1 cellular context compared by ENCODE assay signal in the genomic region with DNA sequence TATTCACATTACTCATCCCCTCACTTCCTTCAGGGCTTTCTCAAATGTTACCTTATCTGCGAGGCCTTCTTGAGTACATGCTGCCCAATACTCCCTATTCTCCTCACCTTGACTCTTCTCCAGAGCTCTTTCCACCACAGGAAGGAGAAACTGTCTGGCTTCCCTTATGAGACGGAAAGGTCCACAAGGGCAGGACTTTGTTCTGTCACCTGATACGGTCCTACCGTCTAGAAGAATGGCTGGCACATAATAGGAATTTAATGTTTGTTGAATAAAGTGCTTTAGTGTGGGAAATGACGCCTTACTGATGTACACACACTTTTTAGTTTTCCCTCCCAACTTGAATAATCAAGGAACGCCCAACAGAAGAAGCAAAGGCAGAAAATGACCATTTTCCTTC.
TF ChIP-seq lines count a peak whose summit lies in the region.

No MANE protein-coding gene starts in this region.

TF ChIP-seq in IMR-90, 13 proteins besides CTCF, POLR2A, EP300 and RAD21:
- TF ChIP-seq NFE2L2 (IDR thresholded peaks at IDR 0.05; ENCODE audit: low read depth, low read length): no peak
- TF ChIP-seq, protein P1, sequence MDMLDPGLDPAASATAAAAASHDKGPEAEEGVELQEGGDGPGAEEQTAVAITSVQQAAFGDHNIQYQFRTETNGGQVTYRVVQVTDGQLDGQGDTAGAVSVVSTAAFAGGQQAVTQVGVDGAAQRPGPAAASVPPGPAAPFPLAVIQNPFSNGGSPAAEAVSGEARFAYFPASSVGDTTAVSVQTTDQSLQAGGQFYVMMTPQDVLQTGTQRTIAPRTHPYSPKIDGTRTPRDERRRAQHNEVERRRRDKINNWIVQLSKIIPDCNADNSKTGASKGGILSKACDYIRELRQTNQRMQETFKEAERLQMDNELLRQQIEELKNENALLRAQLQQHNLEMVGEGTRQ (IDR thresholded peaks at IDR 0.05; ENCODE audit: low read depth, low read length): no peak
- no peak for TF ChIP-seq MXI1 (IDR thresholded peaks at IDR 0.05; ENCODE audit: borderline replicate concordance, low read depth, low read length)
- no peak for TF ChIP-seq SMC3 (IDR thresholded peaks at IDR 0.05; ENCODE audit: low read depth, low read length)
- no peak for TF ChIP-seq CHD1 (IDR thresholded peaks at IDR 0.05; ENCODE audit: low read depth, low read length)
- no peak for TF ChIP-seq FOS (IDR thresholded peaks at IDR 0.05; ENCODE audit: low read depth, low read length)
- TF ChIP-seq RCOR1 (IDR thresholded peaks at IDR 0.05; ENCODE audit: insufficient replicate concordance, low read length): no peak
- TF ChIP-seq RFX5 (IDR thresholded peaks at IDR 0.05; ENCODE audit: low read depth, low read length): no peak
- no peak for TF ChIP-seq CEBPB (IDR thresholded peaks at IDR 0.05; ENCODE audit: low read depth, low read length)
- TF ChIP-seq MAFK (IDR thresholded peaks at IDR 0.05; ENCODE audit: low read depth, low read length): no peak
- no peak for TF ChIP-seq MAZ (IDR thresholded peaks at IDR 0.05; ENCODE audit: borderline replicate concordance, low read depth, low read length)
- TF ChIP-seq, protein P2, sequence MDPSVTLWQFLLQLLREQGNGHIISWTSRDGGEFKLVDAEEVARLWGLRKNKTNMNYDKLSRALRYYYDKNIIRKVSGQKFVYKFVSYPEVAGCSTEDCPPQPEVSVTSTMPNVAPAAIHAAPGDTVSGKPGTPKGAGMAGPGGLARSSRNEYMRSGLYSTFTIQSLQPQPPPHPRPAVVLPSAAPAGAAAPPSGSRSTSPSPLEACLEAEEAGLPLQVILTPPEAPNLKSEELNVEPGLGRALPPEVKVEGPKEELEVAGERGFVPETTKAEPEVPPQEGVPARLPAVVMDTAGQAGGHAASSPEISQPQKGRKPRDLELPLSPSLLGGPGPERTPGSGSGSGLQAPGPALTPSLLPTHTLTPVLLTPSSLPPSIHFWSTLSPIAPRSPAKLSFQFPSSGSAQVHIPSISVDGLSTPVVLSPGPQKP (IDR thresholded peaks at IDR 0.05; ENCODE audit: borderline replicate concordance, low read depth, low read length): no peak
- no peak for TF ChIP-seq BHLHE40 (IDR thresholded peaks at IDR 0.05; ENCODE audit: low read depth, low read length)
